ENCODE assay signal across 17 cellular contexts in genomic region chr2:19719540-19719939, GRCh38.
DNase-seq lines count a peak whose midpoint lies in the region; ATAC-seq and TF ChIP-seq lines count a peak whose summit lies in the region.
"Had no signal": no experiment of that assay in that cellular context is flagged by ENCODE, and none has a peak within 500 bp of the region (broad histone marks: within the 10 kb centered on the region; RNA-seq: fewer than 3 reads in every experiment).

No MANE protein-coding gene starts in this region.

- H3K27ac ChIP-seq in right atrium auricular region (no peak overlapping the region), right cardiac atrium (ENCODE audit: low read length) (no peak overlapping the region), thoracic aorta (peak overlapping the region in 1 of 2 donors; percentile 25)
- H3K27ac ChIP-seq: 22Rv1; A549; BLaER1 treated with 17β-estradiol and CSF1 and Interleukin-3, amounts not matched to agents 10 nM and 100 nM; C4-2B had no signal

- H3K9me3 ChIP-seq in right atrium auricular region (no peaks in the 10 kb centered on the region), right cardiac atrium (ENCODE audit: control insufficient read depth, low read length) (no peaks in the 10 kb centered on the region), thoracic aorta (no peaks in the 10 kb centered on the region)
- H3K9me3 ChIP-seq: A549; BLaER1 treated with 17β-estradiol and CSF1 and Interleukin-3, amounts not matched to agents 10 nM and 100 nM; Caco-2 had no signal

- H3K4me1 ChIP-seq in right atrium auricular region: no peaks in the 10 kb centered on the region
- H3K4me1 ChIP-seq in right cardiac atrium (ENCODE audit: control insufficient read depth, insufficient read depth, low read length): peaks cover 4% of the 10 kb centered on the region
- peaks cover 0 to 32% of the 10 kb centered on the region in 2 donors for H3K4me1 ChIP-seq in thoracic aorta (ENCODE audit: control insufficient read depth in 1 of 2, low read depth in 2 of 2)
- H3K4me1 ChIP-seq: A549, Caco-2 had no signal

- DNase-seq in cardiac septum (ENCODE audit: low spot score): peak; percentile 63
- no peak for DNase-seq in right atrium auricular region (ENCODE audit: low spot score)
- peak in 2 of 3 donors; percentile 27 to 60 for DNase-seq in right cardiac atrium
- DNase-seq in Right ventricle myocardium inferior (ENCODE audit: missing footprints): no peak
- peak; percentile 35 for DNase-seq in thoracic aorta (ENCODE audit: low spot score)
- no peak for DNase-seq in T1000 (lab: John Stamatoyannopoulos, UW)
- DNase-seq: AML-193; Caco-2; Calu3; CD4-positive, alpha-beta T cell; CD8-positive, alpha-beta T cell; DMS79 treated with DMSO at 0.1 percent for 48 hours; GF-D8 had no signal

- no peaks in the 10 kb centered on the region for H3K36me3 ChIP-seq in right atrium auricular region
- H3K36me3 ChIP-seq in thoracic aorta: no peaks in the 10 kb centered on the region
- H3K36me3 ChIP-seq: BLaER1 treated with 17β-estradiol and CSF1 and Interleukin-3, amounts not matched to agents 10 nM and 100 nM had no signal

- TF ChIP-seq CTCF in right atrium auricular region (IDR thresholded peaks at IDR 0.05) (no peak), thoracic aorta (IDR thresholded peaks at IDR 0.05) (no peak)

- ATAC-seq in right cardiac atrium (no peak), Right ventricle myocardium inferior (no peak), thoracic aorta (ENCODE audit: insufficient number of reproducible peaks, low FRiP score, low read depth) (no peak)
- ATAC-seq: A549; CD8-positive, alpha-beta T cell had no signal

- H3K27me3 ChIP-seq in right atrium auricular region (no peaks in the 10 kb centered on the region), right cardiac atrium (ENCODE audit: control insufficient read depth, insufficient read depth) (no peaks in the 10 kb centered on the region), thoracic aorta (replicated peaks; ENCODE audit: insufficient read depth) (no peaks in the 10 kb centered on the region)
- H3K27me3 ChIP-seq: BLaER1 treated with 17β-estradiol and CSF1 and Interleukin-3, amounts not matched to agents 10 nM and 100 nM had no signal

- 72% methylated on average over 5 of the region's 5 CpGs for WGBS in right cardiac atrium

- H3K4me3 ChIP-seq in right atrium auricular region (no peak overlapping the region), right cardiac atrium (ENCODE audit: low read length) (no peak overlapping the region), thoracic aorta (no peak overlapping the region)
- H3K4me3 ChIP-seq: A549; BLaER1 treated with 17β-estradiol and CSF1 and Interleukin-3, amounts not matched to agents 10 nM and 100 nM had no signal

- intact Hi-C loops in cardiac septum (cut with DNase I) (no loop called here), right cardiac atrium (cut with DNase I) (no loop called here), Right ventricle myocardium inferior (cut with DNase I) (no loop called here)

Comparison
In these comparisons a context has a peak if more than half of its experiments do, and no peak if none do; other contexts are left out.
1. DNase-seq: peak in cardiac septum (single experiment), right cardiac atrium (2 of 3) and thoracic aorta (single experiment); none in right atrium auricular region (single experiment), Right ventricle myocardium inferior (single experiment) and T1000 (single experiment).